In the genomic region with DNA sequence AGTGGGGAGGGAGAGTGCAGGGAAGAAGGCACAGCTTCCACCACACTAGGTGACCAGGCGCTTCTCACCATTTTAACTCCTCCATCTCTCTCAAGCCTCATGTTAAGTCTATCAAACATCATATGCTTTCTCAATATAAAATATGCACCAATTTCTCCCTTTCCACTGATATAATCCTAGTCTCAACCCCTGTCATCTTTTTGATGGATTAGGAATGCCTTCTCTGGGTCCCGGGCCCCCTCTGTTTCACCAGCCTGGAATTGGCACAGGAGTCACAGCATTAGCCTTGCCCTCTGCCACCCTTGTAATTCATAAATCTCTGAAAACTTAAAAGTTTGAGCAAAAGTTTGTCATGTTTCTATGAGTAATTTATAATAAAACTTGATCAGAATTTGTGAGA, we compare ENCODE assay signal across 38 cellular contexts. TPM values are rescaled to one million over a fixed set of nuclear protein-coding genes. Genes with fewer than 3 reads are reported as not detected.
"Had no signal": no experiment of that assay in that cellular context is flagged by ENCODE, and none has a peak within 500 bp of the region (broad histone marks: within the 10 kb centered on the region; RNA-seq: fewer than 3 reads in every experiment).

A gene with protein sequence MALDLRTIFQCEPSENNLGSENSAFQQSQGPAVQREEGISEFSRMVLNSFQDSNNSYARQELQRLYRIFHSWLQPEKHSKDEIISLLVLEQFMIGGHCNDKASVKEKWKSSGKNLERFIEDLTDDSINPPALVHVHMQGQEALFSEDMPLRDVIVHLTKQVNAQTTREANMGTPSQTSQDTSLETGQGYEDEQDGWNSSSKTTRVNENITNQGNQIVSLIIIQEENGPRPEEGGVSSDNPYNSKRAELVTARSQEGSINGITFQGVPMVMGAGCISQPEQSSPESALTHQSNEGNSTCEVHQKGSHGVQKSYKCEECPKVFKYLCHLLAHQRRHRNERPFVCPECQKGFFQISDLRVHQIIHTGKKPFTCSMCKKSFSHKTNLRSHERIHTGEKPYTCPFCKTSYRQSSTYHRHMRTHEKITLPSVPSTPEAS (plus strand): TSS at position 301 of the 400 bp plus-strand sequence. CDS start 7,211 bp downstream, outside the sequence.

- H3K4me3 ChIP-seq: MG63 had no signal

- DNase-seq: Karpas-422, Kasumi-1, MG63, MM.1S, MV-4-11, NCI-H1048, NCI-H1092, NCI-H1092 treated with DMSO at 0.1 percent for 48 hours, NCI-H1105, NCI-H1105 treated with DMSO at 0.1 percent for 48 hours, NCI-H1417, NCI-H1417 treated with DMSO at 0.1 percent for 48 hours, NCI-H1436, NCI-H1436 treated with DMSO at 0.1 percent for 48 hours, NCI-H146, NCI-H1694, NCI-H1694 treated with DMSO at 0.1 percent for 48 hours, NCI-H187, NCI-H187 treated with DMSO at 0.1 percent for 48 hours, NCI-H1930, NCI-H2029, NCI-H2029 treated with DMSO at 0.1 percent for 48 hours, NCI-H2081, NCI-H2081 treated with DMSO at 0.1 percent for 48 hours, NCI-H2107, NCI-H2171, NCI-H2171 treated with DMSO at 0.1 percent for 48 hours, NCI-H2227 treated with DMSO at 0.1 percent for 48 hours, NCI-H226, NCI-H345, NCI-H446, NCI-H446 treated with DMSO at 0.1 percent for 48 hours, NCI-H510A, NCI-H510A treated with DMSO at 0.1 percent for 48 hours, NCI-H524 had no signal

- H3K36me3 ChIP-seq: MG63 had no signal

- H3K9me3 ChIP-seq: MG63 had no signal

RNA-seq across cellular contexts. Expression of the gene that starts here (rescaled TPM):
- total RNA-seq: M059J, MCF 10A, NCI-H460 had no signal
